ENCODE assay signal across 29 cellular contexts in the genomic region with DNA sequence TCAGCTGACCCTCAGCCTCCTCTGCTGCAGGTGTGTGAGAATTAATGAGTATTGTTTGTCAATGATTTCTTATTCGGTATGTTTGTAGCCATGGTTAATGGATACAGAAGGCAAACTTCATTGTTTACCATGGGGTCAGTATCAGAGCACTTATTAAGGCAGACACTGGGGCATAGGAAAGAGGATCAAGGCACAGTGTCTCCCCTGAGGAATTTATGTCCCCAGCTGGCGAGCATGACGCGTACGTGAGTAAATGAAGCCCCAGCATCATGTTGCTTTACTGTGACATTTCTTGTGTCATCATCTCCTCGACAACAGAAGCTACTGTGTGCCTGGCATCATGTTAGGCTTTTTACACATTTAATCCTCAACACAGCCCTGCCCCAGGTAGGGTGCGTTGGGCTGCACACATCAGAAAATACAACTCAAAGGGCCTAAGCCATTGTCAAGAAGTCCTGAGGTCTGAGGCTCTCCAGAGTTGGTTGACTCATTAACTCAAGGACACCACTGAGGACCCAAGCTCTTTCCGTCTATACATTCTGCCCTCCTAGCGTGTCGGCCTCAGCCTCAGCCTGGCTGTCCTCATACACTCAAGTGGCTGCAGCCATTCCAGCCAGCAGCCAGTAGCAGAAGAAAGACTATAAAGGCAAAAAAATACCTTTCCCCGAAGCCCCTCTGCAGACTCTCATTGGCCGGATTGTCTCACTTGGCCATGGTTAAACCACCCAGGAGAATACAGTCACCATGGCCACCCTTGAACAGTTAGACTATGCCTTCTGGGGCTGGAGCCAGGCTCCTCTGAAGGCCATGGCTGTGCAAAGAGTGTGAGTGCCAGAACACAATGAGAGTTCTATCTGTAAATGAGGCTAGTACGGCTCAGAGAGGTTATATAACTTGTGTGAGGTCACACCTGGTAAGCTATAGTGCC. TPM values are rescaled to one million over a fixed set of nuclear protein-coding genes. Genes with fewer than 3 reads are reported as not detected.
DNase-seq lines count a peak whose midpoint lies in the region; ATAC-seq and TF ChIP-seq lines count a peak whose summit lies in the region.
"Had no signal": no experiment of that assay in that cellular context is flagged by ENCODE, and none has a peak within 500 bp of the region (broad histone marks: within the 10 kb centered on the region; RNA-seq: fewer than 3 reads in every experiment).

No MANE protein-coding gene starts in this region.

- H3K27me3 ChIP-seq in BLaER1 treated with 17β-estradiol and CSF1 and Interleukin-3, amounts not matched to agents 10 nM and 100 nM = peaks cover 0 to 46% (median 0%) of the 10 kb centered on the region in 11 experiments; a peak in 5 of 22 replicates
- H3K27me3 ChIP-seq: neural progenitor cell, SJSA1 had no signal

- ATAC-seq in mucosa of descending colon = peak; percentile 41
- ATAC-seq in HG03095 (IDR thresholded peaks at IDR 0.05; ENCODE audit: unreplicated experiment) = no peak
- ATAC-seq: activated naive CD4-positive, alpha-beta T cell treated with anti-CD3 and anti-CD28 coated beads, Interleukin-2, amount 50 U/mL, for 72 hours; sciatic nerve had no signal

- peaks cover 0 to 6% (median 0%) of the 10 kb centered on the region in 11 experiments; a peak in 2 of 22 replicates for H3K9me3 ChIP-seq in BLaER1 treated with 17β-estradiol and CSF1 and Interleukin-3, amounts not matched to agents 10 nM and 100 nM (replicated peaks in 1 of 11)
- no peaks in the 10 kb centered on the region for H3K9me3 ChIP-seq in mucosa of descending colon
- H3K9me3 ChIP-seq: tibial artery had no signal

- H3K27ac ChIP-seq in BLaER1 treated with 17β-estradiol and CSF1 and Interleukin-3, amounts not matched to agents 10 nM and 100 nM = no peak overlapping the region
- H3K27ac ChIP-seq: neural progenitor cell, SJSA1, tibial artery had no signal

- H3K9ac ChIP-seq in BLaER1 treated with 17β-estradiol and CSF1 and Interleukin-3, amounts not matched to agents 10 nM and 100 nM = peak overlapping the region in 1 of 11 experiments; percentile 9; a peak in 1 of 22 replicates
- H3K9ac ChIP-seq: neural progenitor cell had no signal

- intact Hi-C loops in mucosa of descending colon (cut with DNase I, micrococcal nuclease) (no loop called here), posterior vena cava (cut with DNase I) (no loop called here)

- H3K4me2 ChIP-seq in BLaER1 treated with 17β-estradiol and CSF1 and Interleukin-3, amounts not matched to agents 10 nM and 100 nM = peak overlapping the region; percentile 41 to 75 (median 72)
- H3K4me2 ChIP-seq: neural progenitor cell had no signal

- H4K20me1 ChIP-seq in BLaER1 treated with 17β-estradiol and CSF1 and Interleukin-3, amounts not matched to agents 10 nM and 100 nM = peaks cover 0 to 18% (median 0%) of the 10 kb centered on the region in 11 experiments; a peak in 1 of 22 replicates

- H3K4me3 ChIP-seq in BLaER1 treated with 17β-estradiol and CSF1 and Interleukin-3, amounts not matched to agents 10 nM and 100 nM = no peak overlapping the region
- no peak overlapping the region for H3K4me3 ChIP-seq in mucosa of descending colon
- H3K4me3 ChIP-seq: neural progenitor cell, SJSA1, tibial artery had no signal

- no peak for TF ChIP-seq CTCF in mucosa of descending colon (IDR thresholded peaks at IDR 0.05)

- H3K36me3 ChIP-seq in BLaER1 treated with 17β-estradiol and CSF1 and Interleukin-3, amounts not matched to agents 10 nM and 100 nM = no peaks in the 10 kb centered on the region
- no peaks in the 10 kb centered on the region for H3K36me3 ChIP-seq in mucosa of descending colon (ENCODE audit: low read depth)
- H3K36me3 ChIP-seq: neural progenitor cell, SJSA1, tibial artery had no signal

- peak; percentile 70 for DNase-seq in cerebellum (ENCODE audit: low spot score)
- DNase-seq in islet precursor cell = peak; percentile 37
- no peak for DNase-seq in mucosa of descending colon
- no peak for DNase-seq in posterior vena cava (ENCODE audit: low spot score)
- no peak for DNase-seq in NCI-H226
- DNase-seq in NOMO-1 treated with dmso at 0.1 percent for 144 hours (lab: John Stamatoyannopoulos, UW; ENCODE audit: unreplicated experiment) = no peak
- DNase-seq: activated CD4-positive, alpha-beta T cell treated with anti-CD3 and anti-CD28 coated beads, Interleukin-2, amount 10 ng/mL, durations not matched to agents 24 days and 14 days; activated CD8-positive, alpha-beta memory T cell treated with anti-CD3 and anti-CD28 coated beads for 24 hours; activated effector memory CD4-positive, alpha-beta T cell treated with Interleukin-2 at 50 U/mL for 16 hours; activated T-cell treated with anti-CD3 and anti-CD28 coated beads, Interleukin-2, amount 50 U/mL, for 1 hour; effector memory CD4-positive, alpha-beta T cell; erythroblast; glutamatergic neuron; HCEC 1CT; mammary epithelial cell; NCI-H1436 treated with DMSO at 0.1 percent for 48 hours; NCI-H2107; NCI-H446 treated with DMSO at 0.1 percent for 48 hours; NCI-H82; stimulated activated CD4-positive, alpha-beta T cell treated with anti-CD3 and anti-CD28 coated beads, Interleukin-12 subunit alpha, Interleukin-12 subunit beta, amount 100 ng/mL, for 4 hours; stimulated activated CD4-positive, alpha-beta T cell treated with anti-CD3 and anti-CD28 coated beads, Interleukin-4, amount 100 ng/mL, for 1 hour; T-helper 9 cell; tibial artery had no signal

- H3K4me1 ChIP-seq in BLaER1 treated with 17β-estradiol and CSF1 and Interleukin-3, amounts not matched to agents 10 nM and 100 nM = peaks cover 16 to 28% (median 21%) of the 10 kb centered on the region in 10 experiments
- H3K4me1 ChIP-seq in mucosa of descending colon (ENCODE audit: low read depth) = peaks cover 5% of the 10 kb centered on the region
- H3K4me1 ChIP-seq: neural progenitor cell, SJSA1, tibial artery had no signal

RNA-seq across cellular contexts. Expression of gene ZCCHC14, which starts 13.9 kb away (rescaled TPM):
- total RNA-seq in cerebellum = 45.1 TPM
- 10 to 100 TPM; 30.3 to 36.4 (median 32.3) TPM for total RNA-seq in mucosa of descending colon
- 10 to 100 TPM; 21.7 to 28.8 TPM for total RNA-seq in posterior vena cava

Comparison
In these comparisons a context has a peak if more than half of its experiments do, and no peak if none do; other contexts are left out.
1. DNase-seq: peak in cerebellum (single experiment) and islet precursor cell (single experiment); none in mucosa of descending colon (0 of 3), posterior vena cava (single experiment), NCI-H226 (single experiment) and NOMO-1 treated with dmso at 0.1 percent for 144 hours (single experiment).